ENCODE assay signal across 1 cellular context in genomic region chr18:33232318-33232626, GRCh38.
TF ChIP-seq lines count a peak whose summit lies in the region.

No MANE protein-coding gene starts in this region.

TF ChIP-seq in WTC11, 78 proteins besides CTCF, POLR2A, EP300 and RAD21 (continued from another document):
- no peak for TF ChIP-seq ATF2 (CRISPR knock-in tag; IDR thresholded peaks at IDR 0.05; ENCODE audit: borderline replicate concordance, low read depth)
- TF ChIP-seq ZMAT4 (CRISPR knock-in tag; IDR thresholded peaks at IDR 0.05), result no peak
